ENCODE assay signal across 12 cellular contexts in the genomic region with DNA sequence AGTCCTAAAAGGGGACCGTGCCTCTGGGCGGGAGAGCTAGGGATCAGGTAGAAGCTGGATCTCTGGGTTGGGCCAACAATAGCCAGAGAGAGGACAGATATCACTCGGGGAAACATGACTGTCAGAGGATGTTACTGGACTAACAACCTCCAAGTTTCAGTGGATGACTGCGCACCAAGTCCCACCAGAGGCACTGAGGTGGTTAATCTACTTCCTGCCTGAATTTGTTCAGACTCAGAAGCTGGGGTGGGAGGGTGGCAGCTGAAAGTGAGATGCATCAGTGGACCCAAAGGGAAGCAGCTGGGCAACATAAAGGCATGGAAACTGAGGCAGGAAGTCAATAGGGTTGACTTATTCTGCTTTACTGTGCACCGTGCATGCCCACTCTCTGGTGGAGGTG.
DNase-seq lines count a peak whose midpoint lies in the region; ATAC-seq lines count a peak whose summit lies in the region.
"Had no signal": no experiment of that assay in that cellular context is flagged by ENCODE, and none has a peak within 500 bp of the region (broad histone marks: within the 10 kb centered on the region; RNA-seq: fewer than 3 reads in every experiment).

No MANE protein-coding gene starts in this region.

- H3K27me3 Mint-ChIP-seq in T-cell, result no peaks in the 10 kb centered on the region
- peaks cover 12% of the 10 kb centered on the region for H3K27me3 Mint-ChIP-seq in stimulated activated memory B cell treated with anti-CD40 and anti-IgM and Interleukin-4, amounts not matched to agents 10 μg/mL and 1 μg/mL and 100 μg/mL, for 72 hours

- no peaks in the 10 kb centered on the region for H3K9me3 Mint-ChIP-seq in T-cell
- no peaks in the 10 kb centered on the region for H3K9me3 Mint-ChIP-seq in stimulated activated memory B cell treated with anti-CD40 and anti-IgM and Interleukin-4, amounts not matched to agents 10 μg/mL and 1 μg/mL and 100 μg/mL, for 72 hours
- H3K9me3 Mint-ChIP-seq: activated T-helper 2 cell treated with anti-CD3 and anti-CD28 coated beads, Interferon-gamma antibody, Interleukin-2, Interleukin-4, amounts not matched to agents 10 μg/mL and 5 μg/mL and 100 μg/mL, durations not matched to agents 14 hours and 24 hours and 36 hours; T-helper 1 cell treated with Interleukin-12 subunit alpha and Interleukin-12 subunit beta and Interleukin-4 antibody, amounts not matched to agents 30 μg/mL and 1 μg/mL, for 36 hours had no signal

- no peaks in the 10 kb centered on the region for H3K4me1 ChIP-seq in HAP-1

- no peaks in the 10 kb centered on the region for H3K36me3 ChIP-seq in HAP-1 (replicated peaks)
- H3K36me3 ChIP-seq: spleen had no signal

- H3K4me3 ChIP-seq in HAP-1, result no peak overlapping the region
- H3K4me3 ChIP-seq: spleen had no signal

- in situ Hi-C loops in HAP-1 (cut with MboI; ENCODE audit: low sequenced_read_pairs), result no loop called here

- POLR2A ChIA-PET in T-cell (lab: Charles Lee), result interaction anchor here in 1 of 2 donors (0.7 kb wide), 1 partner anchor 177 kb away, joined by 3 read pairs; no protein-coding TSS in a partner anchor

- H3K9me3 ChIP-seq in HAP-1, result no peaks in the 10 kb centered on the region
- H3K9me3 ChIP-seq: spleen had no signal

- DNase-seq in activated T-cell treated with anti-CD3 and anti-CD28 coated beads, Interleukin-2, amount 50 U/mL, for 48 hours, result peak; percentile 39 to 44
- DNase-seq in activated T-cell treated with anti-CD3 and anti-CD28 coated beads for 4 hours (no peak), T-cell (peak in 10 of 34 experiments; percentile 1 to 27 (median 10)), hypothalamus (lab: John Stamatoyannopoulos, UW) (no peak), GM03348 (ENCODE audit: low spot score) (no peak), HAP-1 (ENCODE audit: low spot score in 2 of 2) (no peak)
- DNase-seq: NCI-H1105 treated with DMSO at 0.1 percent for 48 hours, spleen had no signal

- no peak overlapping the region for H3K27ac Mint-ChIP-seq in T-cell
- no peak overlapping the region for H3K27ac Mint-ChIP-seq in stimulated activated memory B cell treated with anti-CD40 and anti-IgM and Interleukin-4, amounts not matched to agents 10 μg/mL and 1 μg/mL and 100 μg/mL, for 72 hours
- H3K27ac Mint-ChIP-seq: activated T-helper 2 cell treated with anti-CD3 and anti-CD28 coated beads, Interferon-gamma antibody, Interleukin-2, Interleukin-4, amounts not matched to agents 10 μg/mL and 5 μg/mL and 100 μg/mL, durations not matched to agents 14 hours and 24 hours and 36 hours had no signal

- peak overlapping the region in 1 of 3 donors; percentile 65 for H3K4me3 Mint-ChIP-seq in T-cell
- H3K4me3 Mint-ChIP-seq in stimulated activated memory B cell treated with anti-CD40 and anti-IgM and Interleukin-4, amounts not matched to agents 10 μg/mL and 1 μg/mL and 100 μg/mL, for 72 hours, result no peak overlapping the region
- H3K4me3 Mint-ChIP-seq: T-helper 1 cell treated with Interleukin-12 subunit alpha and Interleukin-12 subunit beta and Interleukin-4 antibody, amounts not matched to agents 30 μg/mL and 1 μg/mL, for 36 hours had no signal

- peaks cover 30 to 41% (median 38%) of the 10 kb centered on the region in 3 donors for H3K4me1 Mint-ChIP-seq in T-cell
- peaks cover 26% of the 10 kb centered on the region for H3K4me1 Mint-ChIP-seq in stimulated activated memory B cell treated with anti-CD40 and anti-IgM and Interleukin-4, amounts not matched to agents 10 μg/mL and 1 μg/mL and 100 μg/mL, for 72 hours

- no peaks in the 10 kb centered on the region for H3K36me3 Mint-ChIP-seq in T-cell
- no peaks in the 10 kb centered on the region for H3K36me3 Mint-ChIP-seq in stimulated activated memory B cell treated with anti-CD40 and anti-IgM and Interleukin-4, amounts not matched to agents 10 μg/mL and 1 μg/mL and 100 μg/mL, for 72 hours

- ATAC-seq in HG02852 (IDR thresholded peaks at IDR 0.05; ENCODE audit: unreplicated experiment), result peak; percentile 48
- ATAC-seq in T-cell (replicated peaks in 1 of 4), result peak; percentile 49 to 65 (median 60)
- ATAC-seq in stimulated activated memory B cell treated with anti-CD40 and anti-IgM and Interleukin-4, amounts not matched to agents 10 μg/mL and 1 μg/mL and 100 μg/mL, for 72 hours, result peak; percentile 13

- CTCF ChIA-PET in T-cell (lab: Charles Lee), result interaction anchor here in 1 of 2 donors (0.8 kb wide), 1 partner anchor 767 kb away, joined by 3 read pairs; no protein-coding TSS in a partner anchor

- H3K27me3 ChIP-seq in HAP-1 (ENCODE audit: low read depth), result no peaks in the 10 kb centered on the region
- H3K27me3 ChIP-seq: spleen had no signal

Comparison
In these comparisons a context has a peak if more than half of its experiments do, and no peak if none do; other contexts are left out.
1. DNase-seq: peak in activated T-cell treated with anti-CD3 and anti-CD28 coated beads, Interleukin-2, amount 50 U/mL, for 48 hours (2 of 2); none in activated T-cell treated with anti-CD3 and anti-CD28 coated beads for 4 hours (single experiment), hypothalamus (0 of 51), GM03348 (single experiment) and HAP-1 (0 of 2).
2. Peak in every context shown above with its lines, with median percentiles within 50 percentile points of each other: ATAC-seq.